ENCODE assay signal across 1 cellular context in the genomic region with DNA sequence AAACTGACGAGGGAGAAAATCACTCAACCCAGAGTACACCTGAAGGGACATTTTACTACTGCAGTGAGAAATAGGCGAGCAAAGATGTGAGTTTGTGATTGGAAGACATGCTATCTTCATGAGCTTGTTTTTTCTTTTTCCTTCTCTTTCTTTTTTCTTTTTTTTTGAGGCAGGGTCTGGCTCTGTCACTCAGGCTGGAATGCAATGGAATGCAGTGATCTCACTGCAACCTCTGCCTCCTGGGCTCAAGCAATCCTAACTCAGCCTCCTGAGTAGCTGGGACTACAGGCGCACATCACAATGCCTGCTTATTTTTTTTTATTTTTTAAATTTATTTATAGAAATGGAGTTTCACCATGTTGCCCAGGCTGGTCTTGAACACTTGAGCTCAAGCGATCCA.
TF ChIP-seq lines count a peak whose summit lies in the region.

No MANE protein-coding gene starts in this region.

TF ChIP-seq in HEK293, 187 proteins besides CTCF, POLR2A, EP300 and RAD21:
- TF ChIP-seq ZNF600 (tag by site-specific recombination; IDR thresholded peaks at IDR 0.05): peak; percentile 57; the same call in 1 of the 2 replicates
